ENCODE assay signal across 25 cellular contexts in the genomic region with DNA sequence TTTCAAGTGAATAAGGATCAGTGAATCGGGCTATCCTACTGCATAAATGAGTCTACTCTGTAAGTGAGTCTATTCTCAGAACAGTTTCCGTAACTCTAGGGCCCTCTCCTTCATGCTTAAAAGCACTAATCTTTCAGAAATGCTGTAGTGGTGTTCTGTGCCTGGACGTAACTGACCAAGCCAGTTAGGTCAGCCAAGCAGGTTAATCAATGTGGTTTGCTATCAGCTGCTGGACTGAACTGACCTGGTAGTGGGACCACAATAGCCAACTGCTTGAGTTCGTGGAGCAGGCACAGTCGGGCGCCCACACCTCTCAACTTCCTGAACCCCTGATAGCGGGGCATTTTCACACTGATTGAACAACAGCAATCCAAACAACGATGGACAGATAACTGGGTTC. TPM values are rescaled to one million over a fixed set of nuclear protein-coding genes. Genes with fewer than 3 reads are reported as not detected.
DNase-seq lines count a peak whose midpoint lies in the region; ATAC-seq and TF ChIP-seq lines count a peak whose summit lies in the region.
"Had no signal": no experiment of that assay in that cellular context is flagged by ENCODE, and none has a peak within 500 bp of the region (broad histone marks: within the 10 kb centered on the region; RNA-seq: fewer than 3 reads in every experiment).

No MANE protein-coding gene starts in this region.

- peak overlapping the region; percentile 83 for H3K27ac ChIP-seq in left ventricle myocardium inferior (replicated peaks)
- no peak overlapping the region for H3K27ac ChIP-seq in right cardiac atrium (ENCODE audit: low read length)
- H3K27ac ChIP-seq in cingulate gyrus (ENCODE audit: low read depth, low read length) = peak overlapping the region; percentile 50
- H3K27ac ChIP-seq in mesodermal cell (ENCODE audit: low read depth, low read length, severe bottlenecking) = peak overlapping the region; percentile 30
- H3K27ac ChIP-seq: 22Rv1, C4-2B, GM23248 had no signal

- H3K36me3 ChIP-seq in left ventricle myocardium inferior = no peaks in the 10 kb centered on the region
- H3K36me3 ChIP-seq in mesodermal cell (ENCODE audit: control insufficient read depth, insufficient read depth, low read length) = peaks cover 44% of the 10 kb centered on the region

- no peaks in the 10 kb centered on the region for H3K9me3 Mint-ChIP-seq in activated CD4-positive, alpha-beta T cell treated with anti-CD3 and anti-CD28 coated beads for 36 hours (ENCODE audit: low read depth)
- H3K9me3 Mint-ChIP-seq in activated T-helper 2 cell treated with anti-CD3 and anti-CD28 coated beads, Interferon-gamma antibody, Interleukin-2, Interleukin-4, amounts not matched to agents 10 μg/mL and 5 μg/mL and 100 μg/mL, durations not matched to agents 14 hours and 24 hours and 36 hours = no peaks in the 10 kb centered on the region

- DNase-seq in left ventricle myocardium inferior (no peak), right cardiac atrium (no peak), ureter (ENCODE audit: low spot score) (peak; percentile 49)
- DNase-seq in stimulated activated CD4-positive, alpha-beta T cell treated with anti-CD3 and anti-CD28 coated beads, Interleukin-12 subunit alpha, Interleukin-12 subunit beta, amount 100 ng/mL, for 4 hours = no peak
- no peak for DNase-seq in activated CD4-positive, alpha-beta T cell treated with anti-CD3 and anti-CD28 coated beads for 36 hours
- no peak for DNase-seq in activated T-helper 2 cell treated with anti-CD3 and anti-CD28 coated beads, Interferon-gamma antibody, Interleukin-2, Interleukin-4, amounts not matched to agents 10 μg/mL and 5 μg/mL and 100 μg/mL, durations not matched to agents 14 hours and 24 hours and 36 hours (ENCODE audit: low spot score)
- DNase-seq: AML-193, GDM1, GM23248, KG1, MV-4-11, NCI-H1417, NCI-H187, NCI-H2107, NCI-H2227 treated with DMSO at 0.1 percent for 48 hours, NCI-H510A treated with DMSO at 0.1 percent for 48 hours, NCI-H774, OCI-M1, SHP77 had no signal

- H3K4me3 ChIP-seq in left ventricle myocardium inferior = no peak overlapping the region
- no peak overlapping the region for H3K4me3 ChIP-seq in right cardiac atrium (ENCODE audit: low read length)
- H3K4me3 ChIP-seq in mesodermal cell (ENCODE audit: extremely low read depth, insufficient read depth, low read length, poor library complexity, severe bottlenecking) = no peak overlapping the region
- H3K4me3 ChIP-seq: GM23248 had no signal

- no peaks in the 10 kb centered on the region for H3K9me3 ChIP-seq in left ventricle myocardium inferior (replicated peaks)
- H3K9me3 ChIP-seq in right cardiac atrium (ENCODE audit: control insufficient read depth, low read length) = no peaks in the 10 kb centered on the region
- H3K9me3 ChIP-seq in mesodermal cell (ENCODE audit: control insufficient read depth, low read length) = no peaks in the 10 kb centered on the region

- H3K4me1 Mint-ChIP-seq in activated CD4-positive, alpha-beta T cell treated with anti-CD3 and anti-CD28 coated beads for 36 hours = no peaks in the 10 kb centered on the region
- no peaks in the 10 kb centered on the region for H3K4me1 Mint-ChIP-seq in activated T-helper 2 cell treated with anti-CD3 and anti-CD28 coated beads, Interferon-gamma antibody, Interleukin-2, Interleukin-4, amounts not matched to agents 10 μg/mL and 5 μg/mL and 100 μg/mL, durations not matched to agents 14 hours and 24 hours and 36 hours (ENCODE audit: low read depth)

- H3K36me3 Mint-ChIP-seq in activated CD4-positive, alpha-beta T cell treated with anti-CD3 and anti-CD28 coated beads for 36 hours (ENCODE audit: low read depth) = no peaks in the 10 kb centered on the region
- no peaks in the 10 kb centered on the region for H3K36me3 Mint-ChIP-seq in activated T-helper 2 cell treated with anti-CD3 and anti-CD28 coated beads, Interferon-gamma antibody, Interleukin-2, Interleukin-4, amounts not matched to agents 10 μg/mL and 5 μg/mL and 100 μg/mL, durations not matched to agents 14 hours and 24 hours and 36 hours (ENCODE audit: low read depth)

- no peak overlapping the region for H3K27ac Mint-ChIP-seq in activated CD4-positive, alpha-beta T cell treated with anti-CD3 and anti-CD28 coated beads for 36 hours
- no peak overlapping the region for H3K27ac Mint-ChIP-seq in activated T-helper 2 cell treated with anti-CD3 and anti-CD28 coated beads, Interferon-gamma antibody, Interleukin-2, Interleukin-4, amounts not matched to agents 10 μg/mL and 5 μg/mL and 100 μg/mL, durations not matched to agents 14 hours and 24 hours and 36 hours

- CTCF ChIA-PET in activated CD4-positive, alpha-beta T cell treated with anti-CD3 and anti-CD28 coated beads for 36 hours (lab: Charles Lee) = no interaction called here

- intact Hi-C loops in left ventricle myocardium inferior (cut with micrococcal nuclease) = no loop called here
- intact Hi-C loops in right cardiac atrium (cut with DNase I) = no loop called here
- intact Hi-C loops in activated CD4-positive, alpha-beta T cell treated with anti-CD3 and anti-CD28 coated beads for 36 hours (cut with DNase I, micrococcal nuclease) = no loop called here
- intact Hi-C loops in activated T-helper 2 cell treated with anti-CD3 and anti-CD28 coated beads, Interferon-gamma antibody, Interleukin-2, Interleukin-4, amounts not matched to agents 10 μg/mL and 5 μg/mL and 100 μg/mL, durations not matched to agents 14 hours and 24 hours and 36 hours (cut with micrococcal nuclease) = no loop called here

- POLR2A ChIA-PET in activated CD4-positive, alpha-beta T cell treated with anti-CD3 and anti-CD28 coated beads for 36 hours (lab: Charles Lee) = no interaction called here

- no peaks in the 10 kb centered on the region for H3K27me3 ChIP-seq in left ventricle myocardium inferior (ENCODE audit: low read depth)
- no peaks in the 10 kb centered on the region for H3K27me3 ChIP-seq in right cardiac atrium (ENCODE audit: control insufficient read depth, insufficient read depth)

- ATAC-seq in right cardiac atrium = no peak
- ATAC-seq in activated CD4-positive, alpha-beta T cell treated with anti-CD3 and anti-CD28 coated beads for 36 hours = no peak
- ATAC-seq: HCT116, HepG2 had no signal

- peaks cover 51% of the 10 kb centered on the region for H3K4me1 ChIP-seq in left ventricle myocardium inferior
- peaks cover 4% of the 10 kb centered on the region for H3K4me1 ChIP-seq in right cardiac atrium (ENCODE audit: control insufficient read depth, insufficient read depth, low read length)
- peaks cover 23% of the 10 kb centered on the region for H3K4me1 ChIP-seq in mesodermal cell (ENCODE audit: control insufficient read depth, insufficient read depth, low read length, poor library complexity, severe bottlenecking)

- no peak for TF ChIP-seq CTCF in left ventricle myocardium inferior (IDR thresholded peaks at IDR 0.05; ENCODE audit: borderline replicate concordance)

- peaks cover 25% of the 10 kb centered on the region for H3K27me3 Mint-ChIP-seq in activated CD4-positive, alpha-beta T cell treated with anti-CD3 and anti-CD28 coated beads for 36 hours
- peaks cover 29% of the 10 kb centered on the region for H3K27me3 Mint-ChIP-seq in activated T-helper 2 cell treated with anti-CD3 and anti-CD28 coated beads, Interferon-gamma antibody, Interleukin-2, Interleukin-4, amounts not matched to agents 10 μg/mL and 5 μg/mL and 100 μg/mL, durations not matched to agents 14 hours and 24 hours and 36 hours (ENCODE audit: low read depth)

- no peak overlapping the region for H3K4me3 Mint-ChIP-seq in activated CD4-positive, alpha-beta T cell treated with anti-CD3 and anti-CD28 coated beads for 36 hours
- H3K4me3 Mint-ChIP-seq in activated T-helper 2 cell treated with anti-CD3 and anti-CD28 coated beads, Interferon-gamma antibody, Interleukin-2, Interleukin-4, amounts not matched to agents 10 μg/mL and 5 μg/mL and 100 μg/mL, durations not matched to agents 14 hours and 24 hours and 36 hours (ENCODE audit: low read depth) = no peak overlapping the region

- 69% methylated on average over 8 of the region's 8 CpGs for WGBS in right cardiac atrium
- 94 to 96% methylated on average over 4 of the region's 8 CpGs for WGBS in mesodermal cell (ENCODE audit: insufficient coverage in 2 of 2), 2 experiments

RNA-seq across cellular contexts. Expression of a gene that starts 6.8 kb away (rescaled TPM):
- total RNA-seq in left ventricle myocardium inferior (144 TPM), right cardiac atrium (10 to 100 TPM; 31.1 to 44.5 (median 35.2) TPM), ureter (33.4 TPM)
- polyA plus RNA-seq in right cardiac atrium = 21.7 TPM
- polyA plus RNA-seq in mesodermal cell (2013, experiment 1 of 2) = 10.5 TPM
- polyA plus RNA-seq in mesodermal cell (2013, experiment 2 of 2) = 14.6 TPM
- total RNA-seq in activated CD4-positive, alpha-beta T cell treated with anti-CD3 and anti-CD28 coated beads for 36 hours = under 1 TPM; 0.16 TPM
- not detected in 2 replicates for total RNA-seq in activated T-helper 2 cell treated with anti-CD3 and anti-CD28 coated beads, Interferon-gamma antibody, Interleukin-2, Interleukin-4, amounts not matched to agents 10 μg/mL and 5 μg/mL and 100 μg/mL, durations not matched to agents 14 hours and 24 hours and 36 hours
- total RNA-seq: HepG2 had no signal

Comparison
In these comparisons a context has a peak if more than half of its experiments do, and no peak if none do; other contexts are left out.
1. RNA of a gene that starts 6.8 kb away (total RNA-seq): 144 TPM in left ventricle myocardium inferior (single experiment), 31.1 to 44.5 TPM in right cardiac atrium and 33.4 TPM in ureter (single experiment); 0.16 TPM in activated CD4-positive, alpha-beta T cell treated with anti-CD3 and anti-CD28 coated beads for 36 hours and not detected in activated T-helper 2 cell treated with anti-CD3 and anti-CD28 coated beads, Interferon-gamma antibody, Interleukin-2, Interleukin-4, amounts not matched to agents 10 μg/mL and 5 μg/mL and 100 μg/mL, durations not matched to agents 14 hours and 24 hours and 36 hours; every median in the first group is over 10 times any median in the second.